In the genomic region with DNA sequence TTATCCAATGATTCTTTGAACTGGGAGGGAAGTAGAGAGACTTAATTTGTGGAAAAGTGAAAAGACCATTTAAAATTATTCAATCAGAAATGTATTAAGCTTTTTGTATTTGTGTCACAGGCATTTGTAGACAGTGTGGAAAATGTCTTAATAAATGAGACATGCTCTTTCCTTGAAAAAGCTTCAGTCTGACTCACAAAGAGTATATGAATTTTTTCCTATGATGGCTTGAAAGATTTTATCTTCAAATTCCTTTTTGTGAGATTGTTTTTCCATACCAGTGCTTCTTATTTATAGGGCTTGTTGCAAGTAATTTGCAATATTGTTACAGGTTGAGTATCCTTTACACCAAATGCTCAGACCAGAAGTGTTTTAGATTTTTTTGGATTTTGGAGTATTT, we compare ENCODE assay signal across 20 cellular contexts. TPM values are rescaled to one million over a fixed set of nuclear protein-coding genes. Genes with fewer than 3 reads are reported as not detected.
"Had no signal": no experiment of that assay in that cellular context is flagged by ENCODE, and none has a peak within 500 bp of the region (broad histone marks: within the 10 kb centered on the region; RNA-seq: fewer than 3 reads in every experiment).

No MANE protein-coding gene starts in this region.

- H3K4me2 ChIP-seq: neural progenitor cell had no signal

- H3K27ac Mint-ChIP-seq: activated naive CD8-positive, alpha-beta T cell treated with anti-CD3 and anti-CD28 coated beads for 36 hours; effector memory CD8-positive, alpha-beta T cell; neural progenitor cell; progenitor cell of endocrine pancreas had no signal

- H3K27me3 ChIP-seq: gastrocnemius medialis, heart left ventricle, left lung, neural progenitor cell, suprapubic skin had no signal

- H3K36me3 Mint-ChIP-seq: activated naive CD8-positive, alpha-beta T cell treated with anti-CD3 and anti-CD28 coated beads for 36 hours had no signal

- H3K9me3 ChIP-seq: gastrocnemius medialis, heart left ventricle, left lung, suprapubic skin had no signal

- H3K9ac ChIP-seq: neural progenitor cell had no signal

- H2AFZ ChIP-seq: neural progenitor cell had no signal

- DNase-seq: activated CD4-positive, alpha-beta T cell treated with anti-CD3 and anti-CD28 coated beads, Interleukin-2, amount 50 U/mL, for 4 hours; activated gamma-delta T cell; activated naive CD8-positive, alpha-beta T cell treated with anti-CD3 and anti-CD28 coated beads for 36 hours; aorta; cerebellar nuclear complex; dermis blood vessel endothelial cell; effector memory CD8-positive, alpha-beta T cell; gastrocnemius medialis; heart left ventricle; left lung; stimulated activated CD4-positive, alpha-beta T cell treated with anti-CD3 and anti-CD28 coated beads, Interleukin-12 subunit alpha, Interleukin-12 subunit beta, amount 100 ng/mL, for 4 hours; stimulated activated CD4-positive, alpha-beta T cell treated with anti-CD3 and anti-CD28 coated beads, Interleukin-2, amount 100 ng/mL, for 24 hours; stimulated activated naive CD4-positive, alpha-beta T cell treated with Interleukin-2 at 50 U/mL for 16 hours; SW 1271 had no signal

- H3K27ac ChIP-seq: gastrocnemius medialis, neural progenitor cell, suprapubic skin had no signal

- ATAC-seq: effector memory CD8-positive, alpha-beta T cell; gastrocnemius medialis had no signal

- H3K9me3 Mint-ChIP-seq: activated naive CD8-positive, alpha-beta T cell treated with anti-CD3 and anti-CD28 coated beads for 36 hours; effector memory CD8-positive, alpha-beta T cell had no signal

- H3K4me3 Mint-ChIP-seq: activated naive CD8-positive, alpha-beta T cell treated with anti-CD3 and anti-CD28 coated beads for 36 hours; effector memory CD8-positive, alpha-beta T cell; neural progenitor cell had no signal

- H3K27me3 Mint-ChIP-seq: effector memory CD8-positive, alpha-beta T cell; progenitor cell of endocrine pancreas had no signal

- FAIRE-seq: TTC549 had no signal

- H3K4me1 ChIP-seq: gastrocnemius medialis had no signal

- H3K36me3 ChIP-seq: gastrocnemius medialis, heart left ventricle, left lung, neural progenitor cell, suprapubic skin had no signal

- H3K4me3 ChIP-seq: gastrocnemius medialis, heart left ventricle, left lung, neural progenitor cell, suprapubic skin had no signal

- H3K4me1 Mint-ChIP-seq: activated naive CD8-positive, alpha-beta T cell treated with anti-CD3 and anti-CD28 coated beads for 36 hours had no signal

RNA-seq across cellular contexts. Expression of a gene that starts 48.2 kb away (rescaled TPM):
- total RNA-seq: activated naive CD8-positive, alpha-beta T cell treated with anti-CD3 and anti-CD28 coated beads for 36 hours; aorta; dermis blood vessel endothelial cell; mononuclear cell; progenitor cell of endocrine pancreas; T-helper 2 cell treated with Interferon-gamma antibody and Interleukin-4, amounts not matched to agents 100 ng/mL and 5 ng/mL, for 36 hours had no signal
